ENCODE assay signal across 8 cellular contexts in genomic region chr19:38079926-38080380, GRCh38.
A peak's percentile ranks its signal among the peaks of the same experiment; 100 is the strongest.
DNase-seq lines count a peak whose midpoint lies in the region; ATAC-seq, FAIRE-seq and TF ChIP-seq lines count a peak whose summit lies in the region.

No MANE protein-coding gene starts in this region.

- H3K27ac Mint-ChIP-seq in MCF 10A (ENCODE audit: low read depth, unreplicated experiment): no peak overlapping the region

- peaks cover 0 to 3% of the 10 kb centered on the region in 2 donors for H3K9me3 ChIP-seq in breast epithelium
- H3K9me3 ChIP-seq in kidney (ENCODE audit: control insufficient read depth in 1 of 2, low read length in 2 of 2): no peaks in the 10 kb centered on the region

- H3K27me3 ChIP-seq in breast epithelium: no peaks in the 10 kb centered on the region

- H3K27me3 Mint-ChIP-seq in MCF 10A (ENCODE audit: insufficient read depth, unreplicated experiment): no peaks in the 10 kb centered on the region

- CTCF ChIA-PET in MCF 10A (lab: Yijun Ruan, JAX): no interaction called here

- intact Hi-C loops in MCF 10A (cut with micrococcal nuclease): no loop called here
- intact Hi-C loops in breast epithelium (cut with DNase I; ENCODE audit: low total_unique reads): no loop called here
- intact Hi-C loops in kidney (cut with DNase I): no loop called here

- peak overlapping the region in 1 of 2 donors; percentile 7 for H3K27ac ChIP-seq in breast epithelium
- no peak overlapping the region for H3K27ac ChIP-seq in kidney (ENCODE audit: low read depth in 2 of 2, low read length in 2 of 2)

- FAIRE-seq in kidney (lab: Jason Lieb, UNC): no peak

- DNase-seq in MCF 10A (ENCODE audit: unreplicated experiment) (peak; percentile 72), breast epithelium (ENCODE audit: low spot score in 2 of 2) (no peak), NOMO-1 (lab: John Stamatoyannopoulos, UW; ENCODE audit: unreplicated experiment in 2 of 2) (peak; percentile 10 to 49), epithelial cell of esophagus (ENCODE audit: low read depth) (peak; percentile 67), kidney (no peak)
- DNase-seq in stimulated activated naive CD8-positive, alpha-beta T cell treated with anti-CD3 and anti-CD28 coated beads, Interleukin-15, Interleukin-2, amounts not matched to agents 100 U/mL and 50 U/mL, for 24 hours: peak; percentile 20
- DNase-seq in effector CD4-positive, alpha-beta T cell: no peak

- no peak overlapping the region for H3K9ac ChIP-seq in kidney (ENCODE audit: low read length in 2 of 2)

- peak; percentile 82 for ATAC-seq in HG03095 (IDR thresholded peaks at IDR 0.05; ENCODE audit: unreplicated experiment)
- ATAC-seq in stimulated activated naive CD8-positive, alpha-beta T cell treated with anti-CD3 and anti-CD28 coated beads, Interleukin-15, Interleukin-2, amounts not matched to agents 100 U/mL and 50 U/mL, for 24 hours: peak; percentile 19

- BruUV-seq in MCF 10A (replicated peaks; lab: Mats Ljungman, UMichigan): no TSS peak

- H3K4me1 Mint-ChIP-seq in MCF 10A (ENCODE audit: insufficient read depth, unreplicated experiment): peaks cover 12% of the 10 kb centered on the region

- H3K36me3 ChIP-seq in breast epithelium (no peaks in the 10 kb centered on the region), kidney (ENCODE audit: control insufficient read depth in 1 of 2, insufficient read depth in 2 of 2, low read length in 2 of 2) (peaks cover 0 to 9% of the 10 kb centered on the region in 2 donors)

- no peak for TF ChIP-seq POLR2A in breast epithelium (IDR thresholded peaks at IDR 0.05)

- H3K4me3 ChIP-seq in breast epithelium (no peak overlapping the region), epithelial cell of esophagus (ENCODE audit: low read length) (no peak overlapping the region), kidney (ENCODE audit: low read length in 2 of 2) (no peak overlapping the region)

- peaks cover 18% of the 10 kb centered on the region for H3K36me3 Mint-ChIP-seq in MCF 10A (ENCODE audit: insufficient read depth, unreplicated experiment)

- no peaks in the 10 kb centered on the region for H3K9me3 Mint-ChIP-seq in MCF 10A (ENCODE audit: unreplicated experiment)

- POLR2A ChIA-PET in MCF 10A (lab: Yijun Ruan, JAX): interaction anchor here (1.4 kb wide), 1 partner anchor 173 kb away, joined by 4 read pairs; the partner anchor contains the start of genes SIPA1L3 and WDR87

- no peak overlapping the region for H3K4me3 Mint-ChIP-seq in MCF 10A (ENCODE audit: unreplicated experiment)

- TF ChIP-seq CTCF in MCF 10A (IDR thresholded peaks at IDR 0.05; ENCODE audit: unreplicated experiment) (no peak), breast epithelium (IDR thresholded peaks at IDR 0.05) (no peak), epithelial cell of esophagus (IDR thresholded peaks at IDR 0.05; ENCODE audit: insufficient read depth, low read depth, low read length, missing control alignments) (no peak), kidney (IDR thresholded peaks at IDR 0.05; ENCODE audit: borderline replicate concordance, extremely low read depth, insufficient read depth) (no peak)

- no peaks in the 10 kb centered on the region for H3K4me1 ChIP-seq in breast epithelium
- H3K4me1 ChIP-seq in kidney (ENCODE audit: control insufficient read depth in 1 of 2, insufficient read depth in 1 of 2, low read depth in 1 of 2, low read length in 2 of 2): peaks cover 0 to 2% of the 10 kb centered on the region in 2 donors

Comparison
In these comparisons a context has a peak if more than half of its experiments do, and no peak if none do; other contexts are left out.
1. DNase-seq: peak in MCF 10A (single experiment), NOMO-1 (2 of 2), epithelial cell of esophagus (single experiment) and stimulated activated naive CD8-positive, alpha-beta T cell treated with anti-CD3 and anti-CD28 coated beads, Interleukin-15, Interleukin-2, amounts not matched to agents 100 U/mL and 50 U/mL, for 24 hours (single experiment); none in breast epithelium (0 of 2), effector CD4-positive, alpha-beta T cell (single experiment) and kidney (single experiment).